In the genomic region with DNA sequence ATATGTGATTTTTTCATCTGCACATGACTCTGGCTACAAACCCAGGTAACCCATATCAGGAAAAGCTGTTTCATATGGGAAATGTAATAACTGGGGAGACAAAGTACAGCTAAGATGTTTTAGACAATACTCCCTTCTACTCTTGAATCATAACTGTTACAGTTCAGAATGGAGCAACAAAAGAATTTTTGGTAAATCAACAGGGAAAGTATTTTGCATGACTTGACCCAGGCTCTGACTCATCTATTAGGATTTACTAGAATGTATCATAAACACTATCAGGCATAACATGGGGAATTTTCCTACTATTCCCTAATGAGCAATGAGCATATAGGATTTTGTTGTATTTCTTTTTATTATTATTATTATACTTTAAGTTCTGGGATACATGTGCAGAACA, we compare ENCODE assay signal across 14 cellular contexts.
DNase-seq lines count a peak whose midpoint lies in the region; ATAC-seq, FAIRE-seq and TF ChIP-seq lines count a peak whose summit lies in the region.
"Had no signal": no experiment of that assay in that cellular context is flagged by ENCODE, and none has a peak within 500 bp of the region (broad histone marks: within the 10 kb centered on the region; RNA-seq: fewer than 3 reads in every experiment).

No MANE protein-coding gene starts in this region.

- ATAC-seq in HG02981 (IDR thresholded peaks at IDR 0.05; ENCODE audit: unreplicated experiment) (no peak), HG03378 (IDR thresholded peaks at IDR 0.05; ENCODE audit: unreplicated experiment) (no peak)
- ATAC-seq: effector memory CD8-positive, alpha-beta T cell; Panc1 had no signal

- peak overlapping the region; percentile 77 for H3K27ac ChIP-seq in keratinocyte (ENCODE audit: control insufficient read depth, insufficient read depth, low read length)
- H3K27ac ChIP-seq: sigmoid colon, tibial nerve had no signal

- FAIRE-seq in keratinocyte (lab: Jason Lieb, UNC) = peak; percentile 68

- in situ Hi-C loops in ACHN (cut with HindIII; ENCODE audit: low pct_ligation_motif_present, low pct_unique_long_range_greater_than_20kb, low sequenced_read_pairs) = no loop called here

- TF ChIP-seq CTCF in keratinocyte (optimal IDR thresholded peaks at IDR 0.05 in 1 of 3, IDR thresholded peaks at IDR 0.05 in 1 of 3, conservative IDR thresholded peaks at IDR 0.05 in 1 of 3; ENCODE audit: extremely low read depth in 1 of 3, insufficient read depth in 2 of 3, low read length in 3 of 3) (no peak), nephron progenitor cell (IDR thresholded peaks at IDR 0.05) (no peak)

- no peaks in the 10 kb centered on the region for H3K27me3 ChIP-seq in keratinocyte (ENCODE audit: control insufficient read depth, extremely low read depth, insufficient read depth, low read length)
- H3K27me3 ChIP-seq: sigmoid colon, tibial nerve had no signal

- no peaks in the 10 kb centered on the region for H3K9me3 Mint-ChIP-seq in nephron progenitor cell
- H3K9me3 Mint-ChIP-seq: activated naive CD8-positive, alpha-beta T cell treated with anti-CD3 and anti-CD28 coated beads, Interleukin-2, amount 10 ng/mL, durations not matched to agents 7 days and 5 days had no signal

- no peak overlapping the region for H3K4me3 Mint-ChIP-seq in nephron progenitor cell
- H3K4me3 Mint-ChIP-seq: activated naive CD8-positive, alpha-beta T cell treated with anti-CD3 and anti-CD28 coated beads, Interleukin-2, amount 10 ng/mL, durations not matched to agents 7 days and 5 days; effector memory CD8-positive, alpha-beta T cell had no signal

- H3K4me3 ChIP-seq in keratinocyte (ENCODE audit: control insufficient read depth in 2 of 3, extremely low read depth in 1 of 3, insufficient read depth in 2 of 3, low read depth in 1 of 3, low read length in 3 of 3) = no peak overlapping the region
- H3K4me3 ChIP-seq: sigmoid colon, tibial nerve had no signal

- peaks cover 31% of the 10 kb centered on the region for H3K4me1 ChIP-seq in keratinocyte (ENCODE audit: control insufficient read depth, extremely low read depth, insufficient read depth, low read length)
- H3K4me1 ChIP-seq: sigmoid colon, tibial nerve had no signal

- no peaks in the 10 kb centered on the region for H3K27me3 Mint-ChIP-seq in nephron progenitor cell (ENCODE audit: low read depth, poor library complexity)
- H3K27me3 Mint-ChIP-seq: activated naive CD8-positive, alpha-beta T cell treated with anti-CD3 and anti-CD28 coated beads, Interleukin-2, amount 10 ng/mL, durations not matched to agents 7 days and 5 days; effector memory CD8-positive, alpha-beta T cell had no signal

- H3K9me3 ChIP-seq in keratinocyte (ENCODE audit: control insufficient read depth, low read depth, low read length) = no peaks in the 10 kb centered on the region
- H3K9me3 ChIP-seq: sigmoid colon, tibial nerve had no signal

- no peak overlapping the region for H3K9ac ChIP-seq in keratinocyte (ENCODE audit: control insufficient read depth, extremely low read depth, insufficient read depth, low read length)

- no peaks in the 10 kb centered on the region for H3K79me2 ChIP-seq in keratinocyte (ENCODE audit: control insufficient read depth, insufficient read depth, low read length)

- H3K4me1 Mint-ChIP-seq in nephron progenitor cell = no peaks in the 10 kb centered on the region
- H3K4me1 Mint-ChIP-seq: activated naive CD8-positive, alpha-beta T cell treated with anti-CD3 and anti-CD28 coated beads, Interleukin-2, amount 10 ng/mL, durations not matched to agents 7 days and 5 days had no signal

- H3K36me3 Mint-ChIP-seq in nephron progenitor cell (ENCODE audit: low read depth) = no peaks in the 10 kb centered on the region
- H3K36me3 Mint-ChIP-seq: activated naive CD8-positive, alpha-beta T cell treated with anti-CD3 and anti-CD28 coated beads, Interleukin-2, amount 10 ng/mL, durations not matched to agents 7 days and 5 days had no signal

- H3K9me1 ChIP-seq in keratinocyte (ENCODE audit: control insufficient read depth, extremely low read depth, insufficient read depth, low read length) = no peaks in the 10 kb centered on the region

- H3K36me3 ChIP-seq in keratinocyte (ENCODE audit: control insufficient read depth in 2 of 2, extremely low read depth in 1 of 2, insufficient read depth in 2 of 2, low read length in 2 of 2) = no peaks in the 10 kb centered on the region
- H3K36me3 ChIP-seq: sigmoid colon, tibial nerve had no signal

- DNase-seq in ACHN = peak; percentile 46
- DNase-seq in HS-5 (ENCODE audit: low read depth) = peak; percentile 93
- peak; percentile 8 for DNase-seq in brain pericyte (ENCODE audit: low read depth, low spot score)
- peak; percentile 50 for DNase-seq in keratinocyte (ENCODE audit: low read depth, low spot score)
- DNase-seq in nephron progenitor cell = no peak
- no peak for DNase-seq in germinal center (ENCODE audit: low spot score)
- DNase-seq: activated naive CD8-positive, alpha-beta T cell treated with anti-CD3 and anti-CD28 coated beads, Interleukin-2, amount 10 ng/mL, durations not matched to agents 7 days and 5 days; effector memory CD8-positive, alpha-beta T cell; NCI-H446 treated with DMSO at 0.1 percent for 48 hours; sigmoid colon had no signal

- dilution Hi-C loops in keratinocyte (cut with MboI; ENCODE audit: extremely low pct_ligation_motif_present, low sequenced_read_pairs) = no loop called here

- H3K4me2 ChIP-seq in keratinocyte (ENCODE audit: control insufficient read depth, extremely low read depth, insufficient read depth, low read depth, low read length) = peak overlapping the region; percentile 1

- H2AFZ ChIP-seq in keratinocyte (ENCODE audit: control insufficient read depth, low read length) = no peak overlapping the region

- H4K20me1 ChIP-seq in keratinocyte (ENCODE audit: control insufficient read depth, extremely low read depth, insufficient read depth, low read length) = no peaks in the 10 kb centered on the region

- H3K27ac Mint-ChIP-seq in nephron progenitor cell = no peak overlapping the region
- H3K27ac Mint-ChIP-seq: activated naive CD8-positive, alpha-beta T cell treated with anti-CD3 and anti-CD28 coated beads, Interleukin-2, amount 10 ng/mL, durations not matched to agents 7 days and 5 days; effector memory CD8-positive, alpha-beta T cell had no signal

Comparison
In these comparisons a context has a peak if more than half of its experiments do, and no peak if none do; other contexts are left out.
1. DNase-seq: peak in ACHN (single experiment), HS-5 (single experiment), brain pericyte (single experiment) and keratinocyte (single experiment); none in nephron progenitor cell (single experiment) and germinal center (single experiment).